ENCODE assay signal across 21 cellular contexts in the genomic region with DNA sequence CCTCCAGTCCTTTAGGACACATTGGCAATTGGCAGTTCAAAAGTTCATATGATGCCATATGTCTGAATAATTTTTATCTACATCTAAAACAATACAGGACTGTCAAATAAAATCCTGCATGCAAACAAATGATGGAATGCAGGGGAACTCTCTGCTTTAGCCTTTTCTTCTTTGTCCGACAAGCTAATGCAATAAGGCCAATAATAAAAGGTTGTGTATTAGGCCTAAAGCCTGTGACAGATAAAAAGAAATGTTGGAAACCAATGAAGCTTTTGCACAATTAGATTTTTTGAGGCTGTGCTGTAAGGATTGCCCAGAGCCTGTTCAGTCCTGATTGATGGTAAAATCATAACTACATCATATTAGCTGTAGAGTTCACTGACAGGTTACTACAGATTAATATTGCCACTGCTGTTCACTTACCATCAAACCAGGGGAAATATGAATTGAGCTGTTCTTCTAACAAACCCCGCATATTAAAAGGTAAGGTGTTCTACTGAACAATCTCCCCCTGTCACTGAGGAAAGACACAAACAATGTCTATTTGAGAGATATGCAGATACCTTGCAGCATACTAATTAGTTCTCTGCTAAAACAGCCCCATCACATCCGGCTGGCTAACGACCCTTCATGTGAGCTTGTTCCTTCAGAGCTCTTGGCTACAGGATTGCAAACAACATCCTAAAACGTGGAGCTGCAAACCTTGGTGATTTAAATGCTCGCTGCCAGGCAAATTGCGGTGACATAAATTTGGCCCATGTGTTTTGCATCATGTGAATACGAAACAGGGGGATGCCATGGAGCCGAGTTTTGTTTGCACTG.
DNase-seq lines count a peak whose midpoint lies in the region; ATAC-seq, FAIRE-seq and TF ChIP-seq lines count a peak whose summit lies in the region.
"Had no signal": no experiment of that assay in that cellular context is flagged by ENCODE, and none has a peak within 500 bp of the region (broad histone marks: within the 10 kb centered on the region; RNA-seq: fewer than 3 reads in every experiment).

No MANE protein-coding gene starts in this region.

- H3K9me2 ChIP-seq in GM23338 (ENCODE audit: insufficient read depth): 0 out of 2 replicates have a peak, but pooled peaks cover 3% of the 10 kb centered on the region
- H3K9me2 ChIP-seq in neural cell (ENCODE audit: insufficient read depth, low read length): no peaks in the 10 kb centered on the region

- no peak overlapping the region for H3K4me3 Mint-ChIP-seq in GM23338
- no peak overlapping the region for H3K4me3 Mint-ChIP-seq in CD4-positive, alpha-beta memory T cell
- H3K4me3 Mint-ChIP-seq: CD8-positive, alpha-beta memory T cell; H9 had no signal

- H4K20me1 ChIP-seq in GM23338 (replicated peaks; ENCODE audit: insufficient read depth): no peaks in the 10 kb centered on the region
- H4K20me1 ChIP-seq in neural cell (ENCODE audit: insufficient read depth): no peaks in the 10 kb centered on the region
- H4K20me1 ChIP-seq: BLaER1 treated with 17β-estradiol and CSF1 and Interleukin-3, amounts not matched to agents 10 nM and 100 nM had no signal

- intact Hi-C loops in CD4-positive, alpha-beta memory T cell (cut with micrococcal nuclease): no loop called here

- no peaks in the 10 kb centered on the region for H3K9me3 ChIP-seq in neural cell (ENCODE audit: low read length)
- no peaks in the 10 kb centered on the region for H3K9me3 ChIP-seq in CD4-positive, alpha-beta memory T cell (ENCODE audit: control insufficient read depth in 1 of 2, low read length in 2 of 2)

- TF ChIP-seq CTCF in GM23338 (conservative IDR thresholded peaks at IDR 0.05; ENCODE audit: low read depth in 2 of 2) (no peak), neural cell (IDR thresholded peaks at IDR 0.05; ENCODE audit: poor library complexity, severe bottlenecking) (no peak)

- H3K9ac ChIP-seq in neural cell (ENCODE audit: low read length): peak overlapping the region; percentile 40
- H3K9ac ChIP-seq: BLaER1 treated with 17β-estradiol and CSF1 and Interleukin-3, amounts not matched to agents 10 nM and 100 nM had no signal

- peaks cover 6% of the 10 kb centered on the region; the same call in 1 of the 3 replicates for H3K4me1 Mint-ChIP-seq in GM23338
- H3K4me1 Mint-ChIP-seq in CD4-positive, alpha-beta memory T cell: no peaks in the 10 kb centered on the region
- H3K4me1 Mint-ChIP-seq: CD8-positive, alpha-beta memory T cell; H9 had no signal

- no peaks in the 10 kb centered on the region for H3K36me3 Mint-ChIP-seq in GM23338 (ENCODE audit: low read depth)
- no peaks in the 10 kb centered on the region for H3K36me3 Mint-ChIP-seq in CD4-positive, alpha-beta memory T cell
- H3K36me3 Mint-ChIP-seq: CD8-positive, alpha-beta memory T cell had no signal

- no peaks in the 10 kb centered on the region for H3K36me3 ChIP-seq in GM23338 (ENCODE audit: insufficient read depth)
- no peaks in the 10 kb centered on the region for H3K36me3 ChIP-seq in neural cell (ENCODE audit: insufficient read depth, low read length)
- H3K36me3 ChIP-seq in CD4-positive, alpha-beta memory T cell (ENCODE audit: insufficient read depth, low read length): no peaks in the 10 kb centered on the region
- H3K36me3 ChIP-seq: BLaER1 treated with 17β-estradiol and CSF1 and Interleukin-3, amounts not matched to agents 10 nM and 100 nM had no signal

- H3K27me3 ChIP-seq in GM23338 (ENCODE audit: insufficient read depth) (no peaks in the 10 kb centered on the region), neural cell (ENCODE audit: insufficient read depth, low read depth, low read length) (no peaks in the 10 kb centered on the region)
- H3K27me3 ChIP-seq in CD4-positive, alpha-beta memory T cell (ENCODE audit: insufficient read depth, low read length): no peaks in the 10 kb centered on the region
- H3K27me3 ChIP-seq: BLaER1 treated with 17β-estradiol and CSF1 and Interleukin-3, amounts not matched to agents 10 nM and 100 nM had no signal

- H3K27ac ChIP-seq in GM23338 (ENCODE audit: low read depth) (no peak overlapping the region), neural cell (ENCODE audit: low read length) (peak overlapping the region; percentile 89)
- H3K27ac ChIP-seq in CD4-positive, alpha-beta memory T cell (ENCODE audit: low read depth, low read length): no peak overlapping the region
- H3K27ac ChIP-seq: BLaER1 treated with 17β-estradiol and CSF1 and Interleukin-3, amounts not matched to agents 10 nM and 100 nM; HL-60 had no signal

- H3K4me2 ChIP-seq in GM23338 (no peak overlapping the region), neural cell (ENCODE audit: low read length) (peak overlapping the region; percentile 27)
- H3K4me2 ChIP-seq: BLaER1 treated with 17β-estradiol and CSF1 and Interleukin-3, amounts not matched to agents 10 nM and 100 nM had no signal

- CTCF ChIA-PET in CD4-positive, alpha-beta memory T cell (lab: Charles Lee; ENCODE audit: partially characterized antibody): interaction anchor here (0.9 to 1.7 kb wide), 2 partner anchors 16 to 20 kb away, joined by 3 to 4 read pairs; no protein-coding TSS in a partner anchor

- H3K4me3 ChIP-seq in GM23338: no peak overlapping the region
- peak overlapping the region; percentile 25 for H3K4me3 ChIP-seq in neural cell (ENCODE audit: low read length)
- no peak overlapping the region for H3K4me3 ChIP-seq in CD4-positive, alpha-beta memory T cell (ENCODE audit: low read length in 2 of 2)
- H3K4me3 ChIP-seq: BLaER1 treated with 17β-estradiol and CSF1 and Interleukin-3, amounts not matched to agents 10 nM and 100 nM; K562 had no signal

- H3F3A ChIP-seq in GM23338 (replicated peaks; ENCODE audit: low read depth) (no peaks in the 10 kb centered on the region), neural cell (ENCODE audit: insufficient read depth, low read length, poor library complexity, severe bottlenecking) (no peaks in the 10 kb centered on the region)

- no peak for DNase-seq in GM23338 (ENCODE audit: low spot score)
- DNase-seq in NCI-H526 treated with DMSO at 0.1 percent for 48 hours (lab: John Stamatoyannopoulos, UW): peak; percentile 92
- DNase-seq in CD4-positive, alpha-beta memory T cell: no peak
- DNase-seq in RCC 7860 (ENCODE audit: low spot score): no peak
- DNase-seq: 8988T; CD8-positive, alpha-beta memory T cell; COR-L47; DMS 273 treated with DMSO at 0.1 percent for 48 hours; H9; IMR-90 had no signal

- peak overlapping the region; percentile 64; the same call in 1 of the 2 replicates for H2AFZ ChIP-seq in GM23338
- peak overlapping the region; percentile 11 for H2AFZ ChIP-seq in neural cell (ENCODE audit: low read depth, low read length)

- no peaks in the 10 kb centered on the region for H3K4me1 ChIP-seq in GM23338 (ENCODE audit: insufficient read depth)
- H3K4me1 ChIP-seq in CD4-positive, alpha-beta memory T cell (ENCODE audit: insufficient read depth, low read length): no peaks in the 10 kb centered on the region
- H3K4me1 ChIP-seq: BLaER1 treated with 17β-estradiol and CSF1 and Interleukin-3, amounts not matched to agents 10 nM and 100 nM had no signal

- ATAC-seq in GM23338: no peak
- ATAC-seq in SK-N-SH treated with all-trans-retinoic acid at 6 μM for 48 hours: peak; percentile 87
- no peak for ATAC-seq in GM19035 (IDR thresholded peaks at IDR 0.05; ENCODE audit: unreplicated experiment)
- no peak for ATAC-seq in GM18498 (IDR thresholded peaks at IDR 0.05; ENCODE audit: unreplicated experiment)
- ATAC-seq: K562 had no signal

- H3K27ac Mint-ChIP-seq in GM23338: no peak overlapping the region
- no peak overlapping the region for H3K27ac Mint-ChIP-seq in CD4-positive, alpha-beta memory T cell
- H3K27ac Mint-ChIP-seq: H9 had no signal

- no peak for TF ChIP-seq RAD21 in neural cell (conservative IDR thresholded peaks at IDR 0.05)

- no peaks in the 10 kb centered on the region for H3K79me2 ChIP-seq in GM23338 (replicated peaks; ENCODE audit: insufficient read depth)
- no peaks in the 10 kb centered on the region for H3K79me2 ChIP-seq in neural cell (replicated peaks; ENCODE audit: insufficient read depth, low read length)

- POLR2A ChIA-PET in CD4-positive, alpha-beta memory T cell (lab: Charles Lee; ENCODE audit: partially characterized antibody): no interaction called here

- no peak for FAIRE-seq in RCC 7860 (lab: Jason Lieb, UNC)
- FAIRE-seq: G401.6, GM12891, GM18507, H1, K562 had no signal

- H3K9me3 Mint-ChIP-seq in GM23338: no peaks in the 10 kb centered on the region
- H3K9me3 Mint-ChIP-seq in CD4-positive, alpha-beta memory T cell: peaks cover 0 to 5% (median 0%) of the 10 kb centered on the region in 8 donors
- H3K9me3 Mint-ChIP-seq: H9 had no signal

- peaks cover 2% of the 10 kb centered on the region for H3K27me3 Mint-ChIP-seq in GM23338 (ENCODE audit: insufficient read depth, low read depth, poor library complexity)
- peaks cover 12 to 29% of the 10 kb centered on the region in 2 donors for H3K27me3 Mint-ChIP-seq in CD4-positive, alpha-beta memory T cell

- TF ChIP-seq EP300 in neural cell (conservative IDR thresholded peaks at IDR 0.05; ENCODE audit: poor library complexity, severe bottlenecking): peak; percentile 77

TF ChIP-seq in GM23338, 12 proteins besides CTCF, POLR2A, EP300 and RAD21 (continues in another document):
- TF ChIP-seq STAT1 (IDR thresholded peaks at IDR 0.05; ENCODE audit: unreplicated experiment): no peak
- TF ChIP-seq NANOG (IDR thresholded peaks at IDR 0.05; ENCODE audit: borderline replicate concordance): no peak
- TF ChIP-seq ZNF114 (CRISPR knock-in tag; IDR thresholded peaks at IDR 0.05): no peak

TF ChIP-seq in SK-N-SH treated with all-trans-retinoic acid at 6 μM for 48 hours, 23 proteins besides CTCF, POLR2A, EP300 and RAD21 (continues in another document):
- TF ChIP-seq ZC3H10 (CRISPR knock-in tag; IDR thresholded peaks at IDR 0.05) (peak; percentile 73; the same call in 1 of the 2 replicates), PPARA (CRISPR knock-in tag; IDR thresholded peaks at IDR 0.05; ENCODE audit: borderline replicate concordance) (0 out of 2 replicates have a peak, but pooled peaks have one; percentile 74), ZNF70 (CRISPR knock-in tag; IDR thresholded peaks at IDR 0.05) (no peak; the same call in 1 of the 2 replicates), TOX (CRISPR knock-in tag; IDR thresholded peaks at IDR 0.05; ENCODE audit: borderline replicate concordance) (peak; percentile 77), CSDC2 (CRISPR knock-in tag; IDR thresholded peaks at IDR 0.05) (no peak), BACH2 (CRISPR knock-in tag; IDR thresholded peaks at IDR 0.05; ENCODE audit: borderline replicate concordance) (no peak), ZNF8 (CRISPR knock-in tag; IDR thresholded peaks at IDR 0.05) (peak; percentile 62)

TF ChIP-seq in neural cell, 6 proteins besides CTCF, POLR2A, EP300 and RAD21 (continues in another document):
- TF ChIP-seq SMC3 (conservative IDR thresholded peaks at IDR 0.05; ENCODE audit: poor library complexity): peak; percentile 16
